In the genomic region with DNA sequence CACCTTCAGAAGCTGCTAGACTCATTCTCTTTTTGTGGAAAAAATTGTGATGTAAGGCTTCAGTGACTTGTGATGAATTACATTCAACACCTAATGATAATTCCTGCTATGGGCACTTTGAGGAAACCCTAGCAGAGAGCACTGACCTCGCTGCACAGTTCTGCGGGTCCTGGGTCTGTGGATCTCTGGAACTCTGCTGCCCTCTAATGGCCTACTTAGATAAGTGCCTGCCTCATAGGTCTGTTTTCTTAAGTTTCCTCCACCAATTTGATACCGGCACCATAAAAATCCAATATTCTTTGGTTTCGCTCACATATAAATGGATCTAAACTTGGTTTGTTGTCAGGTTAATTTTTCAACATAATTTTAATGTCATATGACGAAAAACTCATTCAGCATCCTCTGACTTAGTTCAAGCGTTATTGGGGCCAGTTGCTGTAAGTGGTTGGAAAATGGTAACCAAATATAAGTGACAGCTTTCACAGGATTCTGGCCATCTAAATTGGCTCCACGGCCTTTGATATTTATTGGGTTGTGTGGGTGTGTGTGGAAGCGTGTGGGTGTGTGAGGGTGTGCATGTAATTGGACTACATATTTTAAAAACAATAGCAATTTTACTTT, we compare ENCODE assay signal across 7 cellular contexts. TPM values are rescaled to one million over a fixed set of nuclear protein-coding genes. Genes with fewer than 3 reads are reported as not detected.
DNase-seq lines count a peak whose midpoint lies in the region; ATAC-seq, FAIRE-seq and TF ChIP-seq lines count a peak whose summit lies in the region.

No MANE protein-coding gene starts in this region.

- peak; percentile 91 for ATAC-seq in GM19455 (IDR thresholded peaks at IDR 0.05; ENCODE audit: unreplicated experiment)
- ATAC-seq in HG03378 (IDR thresholded peaks at IDR 0.05; ENCODE audit: unreplicated experiment): peak; percentile 98
- peak; percentile 64 to 81 (median 75) for ATAC-seq in psoas muscle

- no peak overlapping the region for H3K27ac ChIP-seq in psoas muscle

- WGBS in psoas muscle, 3 donors: 18 to 21% (median 20%) methylated on average over 8 of the region's 8 CpGs

- no peaks in the 10 kb centered on the region for H3K9me3 ChIP-seq in psoas muscle

- H3K36me3 ChIP-seq in psoas muscle (ENCODE audit: insufficient read depth in 1 of 2, low read depth in 1 of 2): no peaks in the 10 kb centered on the region

- H3K27me3 ChIP-seq in psoas muscle (ENCODE audit: insufficient read depth in 3 of 3, low read length in 2 of 3): no peaks in the 10 kb centered on the region

- TF ChIP-seq CTCF in WI38 (IDR thresholded peaks at IDR 0.05; ENCODE audit: low read depth, low read length) (peak; percentile 63), psoas muscle (IDR thresholded peaks at IDR 0.05) (peak; percentile 83)

- no peaks in the 10 kb centered on the region for H3K4me1 ChIP-seq in psoas muscle

- FAIRE-seq in G401.6 (lab: Jason Lieb, UNC): peak; percentile 11

- intact Hi-C loops in psoas muscle (cut with DNase I): no loop called here

- DNase-seq in NCI-H2171 treated with DMSO at 0.1 percent for 48 hours (lab: John Stamatoyannopoulos, UW): peak; percentile 85
- peak; percentile 73 for DNase-seq in glomerular visceral epithelial cell (ENCODE audit: extremely low spot score)
- DNase-seq in psoas muscle: peak in 1 of 2 donors; percentile 12

- H3K4me3 ChIP-seq in WI38 (ENCODE audit: low read depth, low read length) (no peak overlapping the region), psoas muscle (no peak overlapping the region)

RNA-seq across cellular contexts. Expression of a gene that starts 10.4 kb away (rescaled TPM):
- under 1 TPM in 1 of 4 donors, not detected in 3; 0.11 TPM for total RNA-seq in psoas muscle
- under 1 TPM in 2 of 3 donors, not detected in 1; 0.03 to 0.08 TPM for polyA plus RNA-seq in psoas muscle
